ENCODE assay signal across 12 cellular contexts in the genomic region with DNA sequence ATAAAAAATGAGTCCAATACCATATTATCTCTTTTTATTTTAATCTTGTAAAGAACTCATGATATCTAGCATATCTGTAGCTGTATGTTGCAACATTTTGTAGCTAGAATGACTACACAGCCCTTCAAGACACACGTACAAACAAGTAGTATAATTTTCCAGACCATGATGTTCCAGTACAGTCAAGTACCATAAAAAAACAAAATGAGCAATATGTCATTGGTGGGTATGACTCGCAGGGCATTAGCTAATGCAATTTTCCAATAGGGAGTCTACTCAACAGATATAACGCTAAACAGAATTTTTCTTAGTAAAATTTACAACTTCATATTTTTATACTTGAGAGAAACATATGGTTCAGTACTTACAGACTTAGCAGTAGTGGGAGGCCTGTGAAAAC. TPM values are rescaled to one million over a fixed set of nuclear protein-coding genes. Genes with fewer than 3 reads are reported as not detected.
DNase-seq lines count a peak whose midpoint lies in the region; ATAC-seq and TF ChIP-seq lines count a peak whose summit lies in the region.
"Had no signal": no experiment of that assay in that cellular context is flagged by ENCODE, and none has a peak within 500 bp of the region (broad histone marks: within the 10 kb centered on the region; RNA-seq: fewer than 3 reads in every experiment).

No MANE protein-coding gene starts in this region.

- in situ Hi-C loops in GM23248 (cut with MboI) = no loop called here

- H3K9ac ChIP-seq in GM23248 (no peak overlapping the region), smooth muscle cell (ENCODE audit: low read depth) (no peak overlapping the region)

- no peaks in the 10 kb centered on the region for H3K9me2 ChIP-seq in GM23248 (ENCODE audit: insufficient read depth)

- no peak overlapping the region for H2AFZ ChIP-seq in GM23248
- H2AFZ ChIP-seq in smooth muscle cell (ENCODE audit: low read depth) = no peak overlapping the region

- ATAC-seq in SK-N-SH treated with all-trans-retinoic acid at 6 μM for 48 hours = no peak
- ATAC-seq: HCT116 had no signal

- H3K27ac ChIP-seq in GM23248 (no peak overlapping the region; the same call in 1 of the 2 replicates), smooth muscle cell (ENCODE audit: low read depth) (peak overlapping the region; percentile 94)

- DNase-seq in GM23248 (peak; percentile 82), foreskin fibroblast (peak; percentile 78 to 83), smooth muscle cell (lab: John Stamatoyannopoulos, UW; ENCODE audit: unreplicated experiment) (no peak), SKM-1 (lab: John Stamatoyannopoulos, UW; ENCODE audit: unreplicated experiment) (no peak), LoVo (ENCODE audit: low spot score) (no peak), NCI-H2081 (lab: John Stamatoyannopoulos, UW) (no peak)
- DNase-seq: activated CD4-positive, alpha-beta T cell treated with anti-CD3 and anti-CD28 coated beads, Interleukin-2, amount 10 ng/mL, durations not matched to agents 7 days and 5 days; CD4-positive, alpha-beta memory T cell; stimulated activated CD4-positive, alpha-beta T cell treated with anti-CD3 and anti-CD28 coated beads, Interleukin-4, amount 100 ng/mL, for 1 hour; stimulated activated naive CD4-positive, alpha-beta T cell had no signal

- peaks cover 49% of the 10 kb centered on the region for H3F3A ChIP-seq in GM23248 (ENCODE audit: insufficient read depth)
- H3F3A ChIP-seq in smooth muscle cell (ENCODE audit: low read depth) = peaks cover 5% of the 10 kb centered on the region

- no peaks in the 10 kb centered on the region for H4K20me1 ChIP-seq in GM23248 (ENCODE audit: insufficient read depth)
- no peaks in the 10 kb centered on the region for H4K20me1 ChIP-seq in smooth muscle cell (ENCODE audit: low read depth)

- no peaks in the 10 kb centered on the region for H3K27me3 ChIP-seq in GM23248 (replicated peaks; ENCODE audit: insufficient read depth)
- H3K27me3 ChIP-seq in smooth muscle cell (ENCODE audit: low read depth) = no peaks in the 10 kb centered on the region

- H3K4me1 ChIP-seq in GM23248 (ENCODE audit: insufficient read depth) (peaks cover 46% of the 10 kb centered on the region), smooth muscle cell (ENCODE audit: low read depth) (peaks cover 13% of the 10 kb centered on the region)

- H3K4me3 ChIP-seq in GM23248 (no peak overlapping the region), foreskin fibroblast (ENCODE audit: low read depth in 1 of 2, low read length in 2 of 2) (no peak overlapping the region), smooth muscle cell (no peak overlapping the region)

- 13 to 25% methylated on average over 3 of the region's 3 CpGs for WGBS in GM23248 (ENCODE audit: low coverage in 1 of 2, low lambda C conversion rate in 2 of 2, missing lambda C conversion rate in 2 of 2), 2 experiments
- 38% methylated on average over 3 of the region's 3 CpGs for WGBS in smooth muscle cell (ENCODE audit: low lambda C conversion rate)

- no peak for TF ChIP-seq CTCF in foreskin fibroblast (IDR thresholded peaks at IDR 0.05; ENCODE audit: low read depth, low read length)
- TF ChIP-seq CTCF in smooth muscle cell (IDR thresholded peaks at IDR 0.05; ENCODE audit: borderline replicate concordance, insufficient read depth, poor library complexity, severe bottlenecking) = no peak

- H3K9me3 ChIP-seq in GM23248 (ENCODE audit: low read depth) = no peaks in the 10 kb centered on the region
- H3K9me3 ChIP-seq in smooth muscle cell (replicated peaks; ENCODE audit: low read depth) = no peaks in the 10 kb centered on the region

- H3K79me2 ChIP-seq in GM23248 (ENCODE audit: insufficient read depth) (no peaks in the 10 kb centered on the region), smooth muscle cell (ENCODE audit: low read depth) (no peaks in the 10 kb centered on the region)

- H3K4me2 ChIP-seq in GM23248 (ENCODE audit: unreplicated experiment) = peak overlapping the region; percentile 12
- no peak overlapping the region for H3K4me2 ChIP-seq in smooth muscle cell

- H3K36me3 ChIP-seq in GM23248 (ENCODE audit: low read depth) (no peaks in the 10 kb centered on the region), smooth muscle cell (ENCODE audit: low read depth) (no peaks in the 10 kb centered on the region)

TF ChIP-seq in SK-N-SH treated with all-trans-retinoic acid at 6 μM for 48 hours, 23 proteins besides CTCF, POLR2A, EP300 and RAD21:
- TF ChIP-seq RARB (CRISPR knock-in tag; IDR thresholded peaks at IDR 0.05) = no peak
- no peak for TF ChIP-seq POU6F1 (CRISPR knock-in tag; IDR thresholded peaks at IDR 0.05; ENCODE audit: borderline replicate concordance, low read depth)
- TF ChIP-seq ZC3H10 (CRISPR knock-in tag; IDR thresholded peaks at IDR 0.05) = no peak
- TF ChIP-seq ZFP3 (CRISPR knock-in tag; IDR thresholded peaks at IDR 0.05) = no peak
- TF ChIP-seq CSDC2 (CRISPR knock-in tag; IDR thresholded peaks at IDR 0.05) = no peak
- TF ChIP-seq ZFP30 (CRISPR knock-in tag; IDR thresholded peaks at IDR 0.05) = no peak
- no peak for TF ChIP-seq ESRRG (CRISPR knock-in tag; IDR thresholded peaks at IDR 0.05)
- TF ChIP-seq, protein P1, sequence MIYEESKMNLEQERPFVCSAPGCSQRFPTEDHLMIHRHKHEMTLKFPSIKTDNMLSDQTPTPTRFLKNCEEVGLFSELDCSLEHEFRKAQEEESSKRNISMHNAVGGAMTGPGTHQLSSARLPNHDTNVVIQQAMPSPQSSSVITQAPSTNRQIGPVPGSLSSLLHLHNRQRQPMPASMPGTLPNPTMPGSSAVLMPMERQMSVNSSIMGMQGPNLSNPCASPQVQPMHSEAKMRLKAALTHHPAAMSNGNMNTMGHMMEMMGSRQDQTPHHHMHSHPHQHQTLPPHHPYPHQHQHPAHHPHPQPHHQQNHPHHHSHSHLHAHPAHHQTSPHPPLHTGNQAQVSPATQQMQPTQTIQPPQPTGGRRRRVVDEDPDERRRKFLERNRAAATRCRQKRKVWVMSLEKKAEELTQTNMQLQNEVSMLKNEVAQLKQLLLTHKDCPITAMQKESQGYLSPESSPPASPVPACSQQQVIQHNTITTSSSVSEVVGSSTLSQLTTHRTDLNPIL (CRISPR knock-in tag; IDR thresholded peaks at IDR 0.05; ENCODE audit: low read depth) = peak; percentile 22; the same call in 1 of the 2 replicates
- TF ChIP-seq ZNF8 (CRISPR knock-in tag; IDR thresholded peaks at IDR 0.05) = no peak
- peak; percentile 50 for TF ChIP-seq ISL1 (CRISPR knock-in tag; IDR thresholded peaks at IDR 0.05)
- TF ChIP-seq TCF4 (CRISPR knock-in tag; IDR thresholded peaks at IDR 0.05; ENCODE audit: borderline replicate concordance) = no peak
- TF ChIP-seq GLIS3 (CRISPR knock-in tag; IDR thresholded peaks at IDR 0.05) = no peak
- no peak for TF ChIP-seq BACH2 (CRISPR knock-in tag; IDR thresholded peaks at IDR 0.05; ENCODE audit: borderline replicate concordance)
- no peak for TF ChIP-seq ARNTL (CRISPR knock-in tag; IDR thresholded peaks at IDR 0.05; ENCODE audit: borderline replicate concordance, low read depth)

RNA-seq across cellular contexts. Expression of gene UGP2, which starts 53.6 kb away (rescaled TPM):
- 151 and 168 TPM in 2 replicates for total RNA-seq in GM23248 (2014; rRNA removed; shearing (Covaris generic))
- polyA plus RNA-seq in GM23248 (2016; fragmentation: Nextera tagmentation; extraction: Ambion mirVana) (180 TPM in 2 replicates), smooth muscle cell (156 and 171 TPM in 2 replicates)
- total RNA-seq in smooth muscle cell = 211 and 238 TPM in 2 replicates

Comparison
In these comparisons a context has a peak if more than half of its experiments do, and no peak if none do; other contexts are left out.
1. DNase-seq: peak in GM23248 (single experiment) and foreskin fibroblast (2 of 2); none in smooth muscle cell (single experiment), SKM-1 (single experiment), LoVo (single experiment) and NCI-H2081 (0 of 2).